1 cellular context compared by ENCODE assay signal in the genomic region with DNA sequence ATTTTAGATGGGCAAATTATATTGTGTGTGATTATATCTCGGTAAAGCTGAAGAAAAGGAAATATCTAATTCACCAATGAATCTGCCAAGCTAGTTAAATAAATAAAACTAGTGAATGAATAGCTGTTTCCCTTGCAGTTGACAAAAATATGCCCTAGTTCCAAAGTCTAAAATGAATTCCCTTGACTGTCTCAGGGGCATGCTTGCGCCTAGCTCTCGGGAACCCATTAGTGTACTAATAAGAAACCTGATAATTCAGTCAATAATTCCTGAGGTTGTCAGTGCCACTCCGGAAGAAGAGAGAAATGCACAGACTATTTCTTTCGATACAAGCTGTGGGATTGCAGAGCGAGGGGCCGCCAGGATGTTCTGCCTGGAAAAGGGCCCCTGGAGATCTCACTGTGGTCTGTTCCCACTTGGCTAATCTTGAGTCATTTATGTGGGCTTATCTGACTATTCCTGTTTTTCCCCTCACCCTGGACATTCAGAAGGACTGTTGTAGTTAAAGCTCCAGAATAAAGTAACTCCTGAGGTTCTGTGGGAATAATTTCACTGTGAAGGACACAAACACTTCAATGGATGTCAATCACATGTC.
TF ChIP-seq lines count a peak whose summit lies in the region.

No MANE protein-coding gene starts in this region.

TF ChIP-seq in WTC11, 78 proteins besides CTCF, POLR2A, EP300 and RAD21 (continued from another document):
- no peak for TF ChIP-seq ZNF532 (CRISPR knock-in tag; IDR thresholded peaks at IDR 0.05; ENCODE audit: borderline replicate concordance)
- TF ChIP-seq GABPB1 (CRISPR knock-in tag; IDR thresholded peaks at IDR 0.05): no peak
- no peak for TF ChIP-seq IRF1 (CRISPR knock-in tag; IDR thresholded peaks at IDR 0.05)
- no peak for TF ChIP-seq ELF4 (CRISPR knock-in tag; IDR thresholded peaks at IDR 0.05; ENCODE audit: low read depth)
- TF ChIP-seq, protein P1, sequence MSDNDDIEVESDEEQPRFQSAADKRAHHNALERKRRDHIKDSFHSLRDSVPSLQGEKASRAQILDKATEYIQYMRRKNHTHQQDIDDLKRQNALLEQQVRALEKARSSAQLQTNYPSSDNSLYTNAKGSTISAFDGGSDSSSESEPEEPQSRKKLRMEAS (CRISPR knock-in tag; IDR thresholded peaks at IDR 0.05): no peak
- no peak for TF ChIP-seq ATF1 (CRISPR knock-in tag; IDR thresholded peaks at IDR 0.05)
